Comparison of ENCODE assay signal across 8 cellular contexts in genomic region chr11:20363149-20363499, GRCh38. TPM values are rescaled to one million over a fixed set of nuclear protein-coding genes. Genes with fewer than 3 reads are reported as not detected.
DNase-seq lines count a peak whose midpoint lies in the region; ATAC-seq, FAIRE-seq and TF ChIP-seq lines count a peak whose summit lies in the region.

No MANE protein-coding gene starts in this region.

- H2AFZ ChIP-seq in HepG2 (ENCODE audit: low read length) (no peak overlapping the region), mesenchymal stem cell (ENCODE audit: low read depth, low read length) (peak overlapping the region; percentile 86)

- no peak overlapping the region for H3K9ac ChIP-seq in liver (ENCODE audit: low read depth in 1 of 2, low read length in 2 of 2)
- H3K9ac ChIP-seq in HepG2 (ENCODE audit: insufficient read depth, low read depth, low read length), result no peak overlapping the region
- H3K9ac ChIP-seq in adipocyte (ENCODE audit: low read length), result peak overlapping the region; percentile 90
- peak overlapping the region; percentile 90 for H3K9ac ChIP-seq in mesenchymal stem cell (ENCODE audit: low read length)

- no peaks in the 10 kb centered on the region for H3K79me2 ChIP-seq in HepG2 (ENCODE audit: insufficient read depth, low read length)

- H3K27ac ChIP-seq in liver (ENCODE audit: low read depth in 1 of 2, low read length in 2 of 2) (peak overlapping the region in 1 of 2 donors; percentile 26), HepG2 (ENCODE audit: extremely low read length, insufficient read depth, low read length) (no peak overlapping the region), mesenchymal stem cell (ENCODE audit: low read length, poor library complexity, severe bottlenecking) (no peak overlapping the region)

- intact Hi-C loops in HepG2 (cut with micrococcal nuclease; ENCODE audit: unreplicated experiment), result no loop called here

- H2BK5ac ChIP-seq in mesenchymal stem cell (ENCODE audit: low read depth, low read length, poor library complexity, severe bottlenecking), result no peak overlapping the region

- ATAC-seq in HepG2 (no peak), GM21423 (IDR thresholded peaks at IDR 0.05; ENCODE audit: unreplicated experiment) (no peak)

- TF ChIP-seq EP300 in HepG2 (IDR thresholded peaks at IDR 0.05; ENCODE audit: low read depth in 2 of 2, low read length in 2 of 2) (no peak), HepG2 (CRISPR knock-in tag; IDR thresholded peaks at IDR 0.05; ENCODE audit: borderline replicate concordance) (no peak)

- DNase-seq in HepG2 (ENCODE audit: low spot score), result no peak
- no peak for DNase-seq in adipocyte (ENCODE audit: low read depth)
- no peak for DNase-seq in mesenchymal stem cell
- no peak for DNase-seq in H4 (ENCODE audit: low spot score)
- no peak for DNase-seq in NCI-H2029 (lab: John Stamatoyannopoulos, UW)
- DNase-seq in RKO (ENCODE audit: low spot score), result no peak

- no peak overlapping the region for H2BK12ac ChIP-seq in mesenchymal stem cell (ENCODE audit: low read length in 2 of 2)

- CTCF ChIA-PET in HepG2 (lab: Yijun Ruan, JAX; ENCODE audit: low intra/inter-chr PET ratio, low total read pairs), result no interaction called here

- no peak overlapping the region for H4K8ac ChIP-seq in mesenchymal stem cell (ENCODE audit: low read length)

- peaks cover 11% of the 10 kb centered on the region for H3K79me1 ChIP-seq in mesenchymal stem cell (replicated peaks; ENCODE audit: low read length, poor library complexity, severe bottlenecking)

- no peak overlapping the region for H4K91ac ChIP-seq in mesenchymal stem cell (ENCODE audit: low read length)

- POLR2A ChIA-PET in HepG2 (lab: Yijun Ruan, JAX), result no interaction called here

- peak overlapping the region; percentile 68 to 86 (median 80) for H3K4me3 ChIP-seq in liver (ENCODE audit: low read depth in 1 of 3, low read length in 3 of 3)
- no peak overlapping the region for H3K4me3 ChIP-seq in HepG2 (replicated peaks in 1 of 3; ENCODE audit: insufficient read depth in 1 of 3, low read depth in 2 of 3, low read length in 3 of 3)
- peak overlapping the region; percentile 91 for H3K4me3 ChIP-seq in adipocyte (ENCODE audit: low read length)
- peak overlapping the region; percentile 79 to 90 for H3K4me3 ChIP-seq in mesenchymal stem cell (ENCODE audit: insufficient read depth in 1 of 2, low read depth in 1 of 2, low read length in 2 of 2)

- H3K27me3 ChIP-seq in liver (ENCODE audit: control insufficient read depth in 4 of 4, insufficient read depth in 4 of 4, low read length in 3 of 4) (no peaks in the 10 kb centered on the region), HepG2 (ENCODE audit: control insufficient read depth in 1 of 2, insufficient read depth in 2 of 2, low read length in 2 of 2) (no peaks in the 10 kb centered on the region; a peak in 1 of 5 replicates), adipocyte (replicated peaks; ENCODE audit: control insufficient read depth, insufficient read depth, low read length) (no peaks in the 10 kb centered on the region), mesenchymal stem cell (ENCODE audit: control insufficient read depth in 1 of 2, insufficient read depth in 1 of 2, low read length in 2 of 2) (no peaks in the 10 kb centered on the region)

- H3K23ac ChIP-seq in mesenchymal stem cell (ENCODE audit: low read length in 2 of 2), result no peak overlapping the region

- WGBS in liver, result 81% methylated on average over 2 of the region's 2 CpGs
- WGBS in HepG2 (ENCODE audit: low lambda C conversion rate), result 43% methylated on average over 2 of the region's 2 CpGs
- WGBS in mesenchymal stem cell, result 82% methylated on average over 2 of the region's 2 CpGs

- no peak overlapping the region for H2AK5ac ChIP-seq in mesenchymal stem cell (ENCODE audit: low read length, severe bottlenecking)

- TF ChIP-seq POLR2A in HepG2 (IDR thresholded peaks at IDR 0.05; ENCODE audit: insufficient read depth in 1 of 2, low read depth in 2 of 2, low read length in 2 of 2), result no peak

- peaks cover 1 to 12% (median 8%) of the 10 kb centered on the region in 4 donors for H3K4me1 ChIP-seq in liver (ENCODE audit: control insufficient read depth in 4 of 4, insufficient read depth in 4 of 4, low read length in 3 of 4)
- peaks cover 23% of the 10 kb centered on the region for H3K4me1 ChIP-seq in HepG2 (ENCODE audit: insufficient read depth, low read length)
- peaks cover 24% of the 10 kb centered on the region for H3K4me1 ChIP-seq in adipocyte (ENCODE audit: control insufficient read depth, insufficient read depth, low read length)
- peaks cover 14% of the 10 kb centered on the region for H3K4me1 ChIP-seq in mesenchymal stem cell (ENCODE audit: control insufficient read depth, insufficient read depth, low read depth, low read length)

- H3K14ac ChIP-seq in mesenchymal stem cell (ENCODE audit: low read length in 2 of 2), result no peak overlapping the region

- H2BK15ac ChIP-seq in mesenchymal stem cell (ENCODE audit: low read depth, poor library complexity, severe bottlenecking), result peak overlapping the region; percentile 77

- peak overlapping the region in 1 of 2 experiments; percentile 22 for H3K4ac ChIP-seq in mesenchymal stem cell (ENCODE audit: low read depth in 1 of 2, low read length in 2 of 2)

- BruUV-seq in HepG2 (replicated peaks; lab: Mats Ljungman, UMichigan), result no TSS peak

- H3K36me3 ChIP-seq in liver (ENCODE audit: control insufficient read depth in 4 of 4, insufficient read depth in 3 of 4, low read depth in 1 of 4, low read length in 3 of 4) (peaks cover 0 to 3% (median 0%) of the 10 kb centered on the region in 4 donors), HepG2 (replicated peaks in 1 of 2; ENCODE audit: control insufficient read depth in 1 of 2, insufficient read depth in 2 of 2, low read length in 2 of 2) (no peaks in the 10 kb centered on the region), adipocyte (ENCODE audit: control insufficient read depth, insufficient read depth, low read length, severe bottlenecking) (no peaks in the 10 kb centered on the region), mesenchymal stem cell (ENCODE audit: control insufficient read depth in 1 of 2, insufficient read depth in 2 of 2, low read depth in 1 of 2, low read length in 2 of 2) (peaks cover 0 to under 1% of the 10 kb centered on the region in 2 experiments)

- in situ Hi-C loops in HepG2 (cut with HindIII; ENCODE audit: extremely low pct_ligation_motif_present, low pct_unique_long_range_greater_than_20kb), result no loop called here

- no peak overlapping the region for H3K4me2 ChIP-seq in HepG2 (ENCODE audit: low read depth, low read length)
- H3K4me2 ChIP-seq in mesenchymal stem cell (ENCODE audit: low read length, poor library complexity, severe bottlenecking), result peak overlapping the region; percentile 96

- no peak for FAIRE-seq in HepG2 (lab: Jason Lieb, UNC)

- no peaks in the 10 kb centered on the region for H3K9me3 ChIP-seq in liver (ENCODE audit: control insufficient read depth in 4 of 4, low read length in 3 of 4)
- no peaks in the 10 kb centered on the region for H3K9me3 ChIP-seq in HepG2 (ENCODE audit: low read length)
- H3K9me3 ChIP-seq in adipocyte (ENCODE audit: control insufficient read depth, low read length), result no peaks in the 10 kb centered on the region
- H3K9me3 ChIP-seq in mesenchymal stem cell (ENCODE audit: control insufficient read depth, low read length), result no peaks in the 10 kb centered on the region

- TF ChIP-seq CTCF in liver (IDR thresholded peaks at IDR 0.05; ENCODE audit: low read depth, low read length, missing input control) (no peak), HepG2 (CRISPR knock-in tag; IDR thresholded peaks at IDR 0.05) (no peak)

- H3K18ac ChIP-seq in mesenchymal stem cell (ENCODE audit: low read depth in 1 of 2, low read length in 2 of 2), result peak overlapping the region in 1 of 2 experiments; percentile 97

- no peaks in the 10 kb centered on the region for H4K20me1 ChIP-seq in HepG2 (ENCODE audit: insufficient read depth, low read length)

- TF ChIP-seq RAD21 in liver (IDR thresholded peaks at IDR 0.05) (no peak), HepG2 (CRISPR knock-in tag; IDR thresholded peaks at IDR 0.05) (no peak)

- H2BK120ac ChIP-seq in mesenchymal stem cell (ENCODE audit: low read depth, low read length), result no peak overlapping the region

RNA-seq across cellular contexts. Expression of gene HTATIP2, which starts 0.4 kb away (rescaled TPM):
- total RNA-seq in liver (10 to 100 TPM; 16.5 to 43.2 TPM), HepG2 (2016; rRNA removed; fragmentation: Illumina TruSeq; extraction: Trizol) (not detected in 2 replicates)
- polyA plus RNA-seq in liver (10 to 100 TPM; 84.9 to 93.6 TPM), HepG2 (2011; rRNA removed) (not detected in 2 replicates)
- total RNA-seq in HepG2 (2016; cell fraction: cytosol; rRNA removed; fragmentation: Illumina TruSeq; extraction: Trizol; ENCODE audit: low read depth), result not detected in 2 replicates
- total RNA-seq in HepG2 (2016; cell fraction: insoluble cytoplasmic fraction; rRNA removed; fragmentation: Illumina TruSeq; extraction: Trizol), result not detected in 2 replicates
- not detected in 2 replicates for total RNA-seq in HepG2 (2016; cell fraction: membrane; rRNA removed; fragmentation: Illumina TruSeq; extraction: Trizol)
- total RNA-seq in HepG2 (2016; cell fraction: nucleus; rRNA removed; fragmentation: Illumina TruSeq; extraction: Trizol), result not detected in 2 replicates
- not detected in 2 replicates for polyA plus RNA-seq in HepG2 (2011; cell fraction: cytosol; rRNA removed)
- not detected in 2 replicates for polyA plus RNA-seq in HepG2 (2011; cell fraction: nucleus; rRNA removed)
- polyA plus RNA-seq in HepG2 (2012), result not detected in 2 replicates
- polyA plus RNA-seq in HepG2 (2016; cell fraction: cytosol; fragmentation: Illumina TruSeq; extraction: Trizol; ENCODE audit: low read depth), result not detected in 2 replicates
- polyA plus RNA-seq in HepG2 (2016; cell fraction: insoluble cytoplasmic fraction; fragmentation: Illumina TruSeq; extraction: Trizol; ENCODE audit: low read depth), result not detected in 2 replicates
- polyA plus RNA-seq in HepG2 (2016; cell fraction: membrane; fragmentation: Illumina TruSeq; extraction: Trizol; ENCODE audit: low read depth), result not detected in 2 replicates
- polyA plus RNA-seq in HepG2 (2016; cell fraction: nucleus; fragmentation: Illumina TruSeq; extraction: Trizol; ENCODE audit: insufficient read depth, low read depth), result not detected in 2 replicates
- polyA minus RNA-seq in HepG2 (2011; rRNA and poly(A)+ RNA removed; ENCODE audit: low replicate concordance), result 82.8 TPM in 1 of 2 replicates, not detected in the other
- 0.40 and 0.70 TPM in 2 replicates for polyA minus RNA-seq in HepG2 (2011; cell fraction: cytosol; rRNA and poly(A)+ RNA removed)
- polyA minus RNA-seq in HepG2 (2011; cell fraction: nucleus; rRNA and poly(A)+ RNA removed), result 0.87 TPM in 1 of 2 replicates, not detected in the other
- polyA plus RNA-seq in mesenchymal stem cell (2013, experiment 1 of 2), result 44.4 TPM
- 44.7 TPM for polyA plus RNA-seq in mesenchymal stem cell (2013, experiment 2 of 2)
- 24.8 and 36.7 TPM in 2 replicates for total RNA-seq in H4 (2014; rRNA removed; shearing (Covaris generic))

RNA-seq across cellular contexts. Expression of gene PRMT3, which starts 24.4 kb away (rescaled TPM):
- 10 to 100 TPM in 1 of 2 donors, 1 to 10 TPM in 1; 9.7 to 15.8 TPM for total RNA-seq in liver
- polyA plus RNA-seq in liver, result 1 to 10 TPM; 3.5 to 5.8 TPM
- total RNA-seq in HepG2 (2016; rRNA removed; fragmentation: Illumina TruSeq; extraction: Trizol), result 27.7 and 38.3 TPM in 2 replicates
- total RNA-seq in HepG2 (2016; cell fraction: cytosol; rRNA removed; fragmentation: Illumina TruSeq; extraction: Trizol; ENCODE audit: low read depth), result 5.3 and 7.3 TPM in 2 replicates
- total RNA-seq in HepG2 (2016; cell fraction: insoluble cytoplasmic fraction; rRNA removed; fragmentation: Illumina TruSeq; extraction: Trizol), result 29.3 and 38.2 TPM in 2 replicates
- total RNA-seq in HepG2 (2016; cell fraction: membrane; rRNA removed; fragmentation: Illumina TruSeq; extraction: Trizol), result 11.2 and 12.4 TPM in 2 replicates
- 28.5 and 28.9 TPM in 2 replicates for total RNA-seq in HepG2 (2016; cell fraction: nucleus; rRNA removed; fragmentation: Illumina TruSeq; extraction: Trizol)
- 7.5 and 9.1 TPM in 2 replicates for polyA plus RNA-seq in HepG2 (2011; rRNA removed)
- polyA plus RNA-seq in HepG2 (2011; cell fraction: cytosol; rRNA removed), result 4.1 and 6.3 TPM in 2 replicates
- 4.0 and 4.2 TPM in 2 replicates for polyA plus RNA-seq in HepG2 (2011; cell fraction: nucleus; rRNA removed)
- 11.8 and 12.6 TPM in 2 replicates for polyA plus RNA-seq in HepG2 (2012)
- 3.8 and 4.3 TPM in 2 replicates for polyA plus RNA-seq in HepG2 (2016; cell fraction: cytosol; fragmentation: Illumina TruSeq; extraction: Trizol; ENCODE audit: low read depth)
- polyA plus RNA-seq in HepG2 (2016; cell fraction: insoluble cytoplasmic fraction; fragmentation: Illumina TruSeq; extraction: Trizol; ENCODE audit: low read depth), result 29.3 and 32.8 TPM in 2 replicates
- polyA plus RNA-seq in HepG2 (2016; cell fraction: membrane; fragmentation: Illumina TruSeq; extraction: Trizol; ENCODE audit: low read depth), result 7.3 and 7.5 TPM in 2 replicates
- 16.8 and 19.7 TPM in 2 replicates for polyA plus RNA-seq in HepG2 (2016; cell fraction: nucleus; fragmentation: Illumina TruSeq; extraction: Trizol; ENCODE audit: insufficient read depth, low read depth)
- polyA minus RNA-seq in HepG2 (2011; rRNA and poly(A)+ RNA removed; ENCODE audit: low replicate concordance), result 7.8 and 28.3 TPM in 2 replicates
- polyA minus RNA-seq in HepG2 (2011; cell fraction: cytosol; rRNA and poly(A)+ RNA removed), result 7.0 and 7.1 TPM in 2 replicates
- 28.8 and 29.0 TPM in 2 replicates for polyA minus RNA-seq in HepG2 (2011; cell fraction: nucleus; rRNA and poly(A)+ RNA removed)
- 7.3 TPM for polyA plus RNA-seq in mesenchymal stem cell (2013, experiment 1 of 2)
- polyA plus RNA-seq in mesenchymal stem cell (2013, experiment 2 of 2), result 7.9 TPM
- total RNA-seq in H4 (2014; rRNA removed; shearing (Covaris generic)), result 33.7 and 42.4 TPM in 2 replicates

Comparison
In these comparisons a context has a peak if more than half of its experiments do, and no peak if none do; other contexts are left out.
1. H3K4me3 ChIP-seq: peak in liver (3 of 3), adipocyte (single experiment) and mesenchymal stem cell (2 of 2); none in HepG2 (0 of 3).
2. RNA of gene HTATIP2, which starts 0.4 kb away (total RNA-seq): 16.5 to 43.2 TPM in liver and 24.8 to 36.7 TPM in H4; not detected in HepG2; every median in the first group is over 10 times any median in the second.
3. H3K9ac ChIP-seq: peak in adipocyte (single experiment) and mesenchymal stem cell (single experiment); none in liver (0 of 2) and HepG2 (single experiment).